8 cellular contexts compared by ENCODE assay signal in genomic region chr17:75516619-75517276, GRCh38. TPM values are rescaled to one million over a fixed set of nuclear protein-coding genes. Genes with fewer than 3 reads are reported as not detected.
A peak's percentile ranks its signal among the peaks of the same experiment; 100 is the strongest.
DNase-seq lines count a peak whose midpoint lies in the region; ATAC-seq and TF ChIP-seq lines count a peak whose summit lies in the region.

No MANE protein-coding gene starts in this region.

- H3K4me3 ChIP-seq in SJSA1 (peak overlapping the region; percentile 97), right lobe of liver (peak overlapping the region; percentile 90 to 93 (median 91)), subcutaneous abdominal adipose tissue (ENCODE audit: low read depth in 1 of 5, low read length in 5 of 5) (peak overlapping the region; percentile 64 to 83 (median 72))

- 0% methylated on average over 4 of the region's 64 CpGs for WGBS in right lobe of liver (ENCODE audit: insufficient coverage, low coverage, low lambda C conversion rate, missing lambda C conversion rate)

- H3K36me3 ChIP-seq in SJSA1 (peaks cover 66% of the 10 kb centered on the region), right lobe of liver (no peaks in the 10 kb centered on the region), subcutaneous abdominal adipose tissue (ENCODE audit: control insufficient read depth in 5 of 5, insufficient read depth in 5 of 5, low read length in 5 of 5) (peaks cover 0 to 22% (median 7%) of the 10 kb centered on the region in 5 donors)

- TF ChIP-seq CTCF in right lobe of liver (IDR thresholded peaks at IDR 0.05): no peak

- peak overlapping the region; percentile 85 for H3K4me3 Mint-ChIP-seq in activated CD4-positive, alpha-beta T cell treated with anti-CD3 and anti-CD28 coated beads for 36 hours

- ATAC-seq in activated CD4-positive, alpha-beta T cell treated with anti-CD3 and anti-CD28 coated beads for 36 hours: peak; percentile 10
- ATAC-seq in HG03039 (IDR thresholded peaks at IDR 0.05; ENCODE audit: unreplicated experiment) (peak; percentile 12), right lobe of liver (no peak)

- peak; percentile 62 for DNase-seq in activated CD4-positive, alpha-beta T cell treated with anti-CD3 and anti-CD28 coated beads for 36 hours
- no peak for DNase-seq in activated CD4-positive, alpha-beta T cell treated with anti-CD3 and anti-CD28 coated beads for 1 hour
- DNase-seq in SJSA1 (ENCODE audit: low read depth in 1 of 2, low spot score in 2 of 2): peak in 1 of 2 experiments; percentile 38
- peak; percentile 26 to 51 for DNase-seq in T47D (ENCODE audit: low read depth in 1 of 2, low spot score in 1 of 2)
- DNase-seq in right lobe of liver: peak in 2 of 3 donors; percentile 60 to 62
- no peak for DNase-seq in kidney glomerular epithelial cell (lab: John Stamatoyannopoulos, UW)

- H3K9me3 Mint-ChIP-seq in activated CD4-positive, alpha-beta T cell treated with anti-CD3 and anti-CD28 coated beads for 36 hours (ENCODE audit: low read depth): no peaks in the 10 kb centered on the region

- H3K4me1 Mint-ChIP-seq in activated CD4-positive, alpha-beta T cell treated with anti-CD3 and anti-CD28 coated beads for 36 hours: peaks cover 22% of the 10 kb centered on the region

- in situ Hi-C loops in T47D (cut with HindIII; ENCODE audit: low pct_unique_long_range_greater_than_20kb, low sequenced_read_pairs): no loop called here

- peaks cover 2% of the 10 kb centered on the region; the same call in 1 of the 2 replicates for H3K9me3 ChIP-seq in SJSA1 (replicated peaks)
- H3K9me3 ChIP-seq in right lobe of liver: no peaks in the 10 kb centered on the region
- no peaks in the 10 kb centered on the region for H3K9me3 ChIP-seq in subcutaneous abdominal adipose tissue (ENCODE audit: control insufficient read depth in 5 of 5, low read length in 5 of 5)

- H3K4me1 ChIP-seq in SJSA1 (replicated peaks) (peaks cover 45% of the 10 kb centered on the region), right lobe of liver (peaks cover 0 to 20% (median 6%) of the 10 kb centered on the region in 4 donors), subcutaneous abdominal adipose tissue (ENCODE audit: control insufficient read depth in 5 of 5, insufficient read depth in 5 of 5, low read length in 5 of 5) (peaks cover 5 to 54% (median 44%) of the 10 kb centered on the region in 5 donors)

- H3K27ac ChIP-seq in SJSA1 (no peak overlapping the region), right lobe of liver (peak overlapping the region in 1 of 3 donors; percentile 24), subcutaneous abdominal adipose tissue (ENCODE audit: low read depth, low read length) (no peak overlapping the region)

- CTCF ChIA-PET in activated CD4-positive, alpha-beta T cell treated with anti-CD3 and anti-CD28 coated beads for 36 hours (lab: Charles Lee): interaction anchor here (0.6 to 2.9 kb wide), 20 partner anchors 8 to 777 kb away, joined by 3 to 13 read pairs (median 4); partner anchors contain the start of genes LLGL2 and SLC25A19

- H3K27ac Mint-ChIP-seq in activated CD4-positive, alpha-beta T cell treated with anti-CD3 and anti-CD28 coated beads for 36 hours: peak overlapping the region; percentile 51

- H3K9ac ChIP-seq in subcutaneous abdominal adipose tissue (ENCODE audit: low read length in 5 of 5): peak overlapping the region; percentile 28 to 71 (median 61)

- peaks cover 3% of the 10 kb centered on the region for H3K27me3 Mint-ChIP-seq in activated CD4-positive, alpha-beta T cell treated with anti-CD3 and anti-CD28 coated beads for 36 hours

- H3K36me3 Mint-ChIP-seq in activated CD4-positive, alpha-beta T cell treated with anti-CD3 and anti-CD28 coated beads for 36 hours (ENCODE audit: low read depth): peaks cover 27% of the 10 kb centered on the region

- intact Hi-C loops in activated CD4-positive, alpha-beta T cell treated with anti-CD3 and anti-CD28 coated beads for 36 hours (cut with DNase I, micrococcal nuclease): loop anchor here (1.0 to 10.0 kb wide), 18 partner anchors 9 to 985 kb away; partner anchors contain the start of genes GGA3 (in 2 of the 2), LLGL2 (in 2 of the 2), MRPS7 (in 2 of the 2) and GRB2 (in 1 of the 2)
- intact Hi-C loops in right lobe of liver (cut with DNase I): loop anchor here in 1 of 2 donors (5.0 kb wide), 1 partner anchor 71 kb away; the partner anchor contains the start of gene MYO15B

- POLR2A ChIA-PET in activated CD4-positive, alpha-beta T cell treated with anti-CD3 and anti-CD28 coated beads for 36 hours (lab: Charles Lee): interaction anchor here (0.5 to 1.4 kb wide), 4 partner anchors 8 to 1574 kb away, joined by 3 to 6 read pairs (median 5); partner anchors contain the start of genes GGA3, LLGL2 and MRPS7

- no peak for TF ChIP-seq POLR2A in right lobe of liver (IDR thresholded peaks at IDR 0.05)

- no peaks in the 10 kb centered on the region for H3K27me3 ChIP-seq in SJSA1 (replicated peaks)
- H3K27me3 ChIP-seq in right lobe of liver: no peaks in the 10 kb centered on the region
- no peaks in the 10 kb centered on the region for H3K27me3 ChIP-seq in subcutaneous abdominal adipose tissue (ENCODE audit: control insufficient read depth in 5 of 5, insufficient read depth in 4 of 5, low read length in 5 of 5)

RNA-seq across cellular contexts. Expression of gene TSEN54, which starts 0.4 kb away (rescaled TPM):
- 10 to 100 TPM; 29.2 to 35.1 TPM for total RNA-seq in activated CD4-positive, alpha-beta T cell treated with anti-CD3 and anti-CD28 coated beads for 36 hours
- total RNA-seq in SJSA1 (2014; rRNA removed; shearing (Covaris generic)): 54.0 and 78.4 TPM in 2 replicates
- 10 to 100 TPM in 4 of 6 experiments, 1 to 10 TPM in 2; 8.5 to 13.6 (median 10.2) TPM for total RNA-seq in right lobe of liver

RNA-seq across cellular contexts. Expression of gene CASKIN2, which starts 1.4 kb away (rescaled TPM):
- total RNA-seq in activated CD4-positive, alpha-beta T cell treated with anti-CD3 and anti-CD28 coated beads for 36 hours: 1 to 10 TPM; 2.9 to 3.0 TPM
- 14.2 and 19.7 TPM in 2 replicates for total RNA-seq in SJSA1 (2014; rRNA removed; shearing (Covaris generic))
- total RNA-seq in right lobe of liver: 10 to 100 TPM in 4 of 6 experiments, 1 to 10 TPM in 2; 9.0 to 26.0 (median 12.0) TPM

RNA-seq across cellular contexts. Expression of gene LLGL2, which starts 8.7 kb away (rescaled TPM):
- total RNA-seq in activated CD4-positive, alpha-beta T cell treated with anti-CD3 and anti-CD28 coated beads for 36 hours: 1 to 10 TPM; 7.1 to 9.6 TPM
- total RNA-seq in SJSA1 (2014; rRNA removed; shearing (Covaris generic)): 5.8 and 6.6 TPM in 2 replicates
- total RNA-seq in right lobe of liver: 10 to 100 TPM; 32.8 to 71.4 (median 44.6) TPM

Comparison
In these comparisons a context has a peak if more than half of its experiments do, and no peak if none do; other contexts are left out.
1. DNase-seq: peak in activated CD4-positive, alpha-beta T cell treated with anti-CD3 and anti-CD28 coated beads for 36 hours (single experiment), T47D (2 of 2) and right lobe of liver (2 of 3); none in activated CD4-positive, alpha-beta T cell treated with anti-CD3 and anti-CD28 coated beads for 1 hour (single experiment) and kidney glomerular epithelial cell (single experiment).
2. ATAC-seq: peak in activated CD4-positive, alpha-beta T cell treated with anti-CD3 and anti-CD28 coated beads for 36 hours (single experiment) and HG03039 (single experiment); none in right lobe of liver (0 of 4).
3. Peak in every context shown above with its lines, with median percentiles within 50 percentile points of each other: H3K4me3 ChIP-seq.